Comparison of ENCODE assay signal across 18 cellular contexts in the genomic region with DNA sequence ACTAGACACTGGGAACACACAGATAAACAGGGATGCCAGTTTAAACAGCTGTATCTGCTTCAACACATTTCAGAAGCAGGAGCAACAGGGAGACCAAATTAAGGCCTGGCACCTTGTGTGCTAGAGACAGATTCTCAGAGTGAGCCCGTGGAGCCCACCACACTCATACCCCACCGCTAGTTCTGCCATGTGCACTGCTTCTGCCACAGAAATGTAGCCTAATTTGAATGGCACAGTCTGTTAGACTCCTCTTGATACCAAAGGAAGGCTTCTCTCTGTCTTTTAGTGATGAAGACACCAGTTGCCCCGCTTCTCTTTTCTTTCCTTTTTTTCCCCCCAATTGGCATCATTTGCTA. TPM values are rescaled to one million over a fixed set of nuclear protein-coding genes. Genes with fewer than 3 reads are reported as not detected.
A peak's percentile ranks its signal among the peaks of the same experiment; 100 is the strongest.
DNase-seq lines count a peak whose midpoint lies in the region; ATAC-seq and TF ChIP-seq lines count a peak whose summit lies in the region.
"Had no signal": no experiment of that assay in that cellular context is flagged by ENCODE, and none has a peak within 500 bp of the region (broad histone marks: within the 10 kb centered on the region; RNA-seq: fewer than 3 reads in every experiment).

No MANE protein-coding gene starts in this region.

- H3K4me2 ChIP-seq in GM23338 (no peak overlapping the region), OCI-LY7 (ENCODE audit: low read length) (no peak overlapping the region)

- H3K79me2 ChIP-seq in GM23338 (replicated peaks; ENCODE audit: insufficient read depth) (no peaks in the 10 kb centered on the region), OCI-LY7 (ENCODE audit: insufficient read depth, low read depth, low read length) (no peaks in the 10 kb centered on the region)

- no peaks in the 10 kb centered on the region for H3K9me3 Mint-ChIP-seq in CD4-positive, alpha-beta memory T cell
- no peaks in the 10 kb centered on the region for H3K9me3 Mint-ChIP-seq in GM23338
- no peaks in the 10 kb centered on the region for H3K9me3 Mint-ChIP-seq in WTC11
- H3K9me3 Mint-ChIP-seq in nephron = no peaks in the 10 kb centered on the region
- H3K9me3 Mint-ChIP-seq: central memory CD8-positive, alpha-beta T cell; dendritic cell treated with granulocyte-macrophage colony-stimulating factor and Interleukin-4, amounts not matched to agents 40 ng/mL and 50 ng/mL, for 4 days; T-helper 2 cell treated with Interferon-gamma antibody and Interleukin-4, amounts not matched to agents 5 μg/mL and 100 μg/mL, for 36 hours had no signal

- no peaks in the 10 kb centered on the region for H4K20me1 ChIP-seq in GM23338 (replicated peaks; ENCODE audit: insufficient read depth)
- H4K20me1 ChIP-seq in OCI-LY7 (ENCODE audit: insufficient read depth, low read length) = no peaks in the 10 kb centered on the region

- peaks cover 6 to 9% of the 10 kb centered on the region in 2 donors for H3K27me3 Mint-ChIP-seq in CD4-positive, alpha-beta memory T cell
- peaks cover 2% of the 10 kb centered on the region for H3K27me3 Mint-ChIP-seq in GM23338 (ENCODE audit: insufficient read depth, low read depth, poor library complexity)
- H3K27me3 Mint-ChIP-seq in WTC11 (ENCODE audit: low read depth) = no peaks in the 10 kb centered on the region; the same call in 1 of the 2 replicates
- H3K27me3 Mint-ChIP-seq in nephron (ENCODE audit: low read depth) = no peaks in the 10 kb centered on the region

- no peaks in the 10 kb centered on the region for H3K36me3 ChIP-seq in CD4-positive, alpha-beta memory T cell (ENCODE audit: insufficient read depth, low read length)
- no peaks in the 10 kb centered on the region for H3K36me3 ChIP-seq in GM23338 (ENCODE audit: insufficient read depth)
- no peaks in the 10 kb centered on the region for H3K36me3 ChIP-seq in OCI-LY7 (ENCODE audit: insufficient read depth, low read length)
- H3K36me3 ChIP-seq: ascending aorta, esophagus muscularis mucosa, heart right ventricle, neutrophil, right lobe of liver, uterus had no signal

- CTCF ChIA-PET in CD4-positive, alpha-beta memory T cell (lab: Charles Lee; ENCODE audit: partially characterized antibody) = interaction anchor here (0.8 to 1.5 kb wide), 5 partner anchors 11 to 184 kb away, joined by 3 to 6 read pairs (median 3); no protein-coding TSS in a partner anchor
- CTCF ChIA-PET in WTC11 (lab: Charles Lee) (no interaction called here), OCI-LY7 (lab: Charles Lee; ENCODE audit: unreplicated experiment) (no interaction called here)

- intact Hi-C loops in CD4-positive, alpha-beta memory T cell (cut with micrococcal nuclease) = loop anchor here (1.0 kb wide), 5 partner anchors 29 to 204 kb away; partner anchors contain the start of gene ACP6
- intact Hi-C loops in OCI-LY7 (cut with micrococcal nuclease; ENCODE audit: unreplicated experiment) = no loop called here

- no peaks in the 10 kb centered on the region for H3K36me3 Mint-ChIP-seq in CD4-positive, alpha-beta memory T cell
- no peaks in the 10 kb centered on the region for H3K36me3 Mint-ChIP-seq in GM23338 (ENCODE audit: low read depth)
- no peaks in the 10 kb centered on the region for H3K36me3 Mint-ChIP-seq in WTC11
- no peaks in the 10 kb centered on the region for H3K36me3 Mint-ChIP-seq in nephron (ENCODE audit: low read depth)
- H3K36me3 Mint-ChIP-seq: activated naive CD8-positive, alpha-beta T cell; CD14-positive monocyte had no signal

- H3K27ac ChIP-seq in CD4-positive, alpha-beta memory T cell (ENCODE audit: low read depth, low read length) = no peak overlapping the region
- no peak overlapping the region for H3K27ac ChIP-seq in GM23338 (ENCODE audit: low read depth)
- H3K27ac ChIP-seq in OCI-LY7 (ENCODE audit: low read depth, low read length, poor library complexity, severe bottlenecking) = no peak overlapping the region
- H3K27ac ChIP-seq: ascending aorta, neutrophil had no signal

- BruUV-seq in OCI-LY7 (replicated peaks; lab: Mats Ljungman, UMichigan) = no TSS peak

- peak; percentile 42 for ATAC-seq in GM23338
- peak; percentile 25; the same call in 1 of the 2 replicates for ATAC-seq in WTC11
- ATAC-seq in GM21360 (IDR thresholded peaks at IDR 0.05; ENCODE audit: unreplicated experiment) = no peak

- POLR2A ChIA-PET in CD4-positive, alpha-beta memory T cell (lab: Charles Lee; ENCODE audit: partially characterized antibody) = no interaction called here
- POLR2A ChIA-PET in WTC11 (lab: Charles Lee) = no interaction called here
- POLR2A ChIA-PET in OCI-LY7 (lab: Charles Lee) = no interaction called here

- peaks cover 12 to 21% (median 17%) of the 10 kb centered on the region in 4 donors for H3K4me1 Mint-ChIP-seq in CD4-positive, alpha-beta memory T cell
- H3K4me1 Mint-ChIP-seq in GM23338 = peaks cover 7% of the 10 kb centered on the region; the same call in 2 of the 3 replicates
- peaks cover 7% of the 10 kb centered on the region for H3K4me1 Mint-ChIP-seq in WTC11
- H3K4me1 Mint-ChIP-seq in nephron = peaks cover 13% of the 10 kb centered on the region

- H3K27ac Mint-ChIP-seq in CD4-positive, alpha-beta memory T cell = peak overlapping the region in 6 of 7 donors; percentile 37 to 91 (median 80)
- no peak overlapping the region for H3K27ac Mint-ChIP-seq in GM23338
- H3K27ac Mint-ChIP-seq in WTC11 = no peak overlapping the region
- peak overlapping the region; percentile 75 to 94 (median 93) for H3K27ac Mint-ChIP-seq in nephron
- H3K27ac Mint-ChIP-seq: CD14-positive monocyte; dendritic cell treated with granulocyte-macrophage colony-stimulating factor and Interleukin-4, amounts not matched to agents 40 ng/mL and 50 ng/mL, for 4 days; T-helper 2 cell treated with Interferon-gamma antibody and Interleukin-4, amounts not matched to agents 5 μg/mL and 100 μg/mL, for 36 hours had no signal

- no peaks in the 10 kb centered on the region for H3F3A ChIP-seq in GM23338 (replicated peaks; ENCODE audit: low read depth)

- peaks cover 9% of the 10 kb centered on the region for H3K4me1 ChIP-seq in CD4-positive, alpha-beta memory T cell (ENCODE audit: insufficient read depth, low read length)
- peaks cover 7% of the 10 kb centered on the region for H3K4me1 ChIP-seq in GM23338 (ENCODE audit: insufficient read depth)
- no peaks in the 10 kb centered on the region for H3K4me1 ChIP-seq in OCI-LY7 (ENCODE audit: insufficient read depth, low read length, poor library complexity, severe bottlenecking)
- H3K4me1 ChIP-seq: ascending aorta, uterus had no signal

- H3K4me3 ChIP-seq in CD4-positive, alpha-beta memory T cell (ENCODE audit: low read length in 2 of 2) = no peak overlapping the region
- H3K4me3 ChIP-seq in GM23338 (no peak overlapping the region), OCI-LY7 (ENCODE audit: low read depth, low read length, poor library complexity, severe bottlenecking) (no peak overlapping the region)
- H3K4me3 ChIP-seq: ascending aorta, heart right ventricle, right lobe of liver, uterus had no signal

- H3K9me2 ChIP-seq in GM23338 (ENCODE audit: insufficient read depth) (no peaks in the 10 kb centered on the region), OCI-LY7 (ENCODE audit: insufficient read depth, low read length) (no peaks in the 10 kb centered on the region)

- H3K9me3 ChIP-seq in CD4-positive, alpha-beta memory T cell (ENCODE audit: control insufficient read depth in 1 of 2, low read length in 2 of 2) = no peaks in the 10 kb centered on the region
- H3K9me3 ChIP-seq in OCI-LY7 (ENCODE audit: low read length) = no peaks in the 10 kb centered on the region
- H3K9me3 ChIP-seq: ascending aorta, esophagus muscularis mucosa, heart right ventricle, neutrophil, right lobe of liver, uterus had no signal

- H3K4me3 Mint-ChIP-seq in CD4-positive, alpha-beta memory T cell = no peak overlapping the region
- H3K4me3 Mint-ChIP-seq in GM23338 (no peak overlapping the region), WTC11 (no peak overlapping the region), nephron (peak overlapping the region in 2 of 3 experiments; percentile 1)
- H3K4me3 Mint-ChIP-seq: central memory CD8-positive, alpha-beta T cell; dendritic cell treated with granulocyte-macrophage colony-stimulating factor and Interleukin-4, amounts not matched to agents 40 ng/mL and 50 ng/mL, for 4 days had no signal

- no peak for DNase-seq in CD4-positive, alpha-beta memory T cell
- DNase-seq in GM23338 (ENCODE audit: low spot score) = no peak
- no peak for DNase-seq in WTC11 (ENCODE audit: low spot score)
- DNase-seq in OCI-LY7 (ENCODE audit: low spot score) = no peak
- DNase-seq in GM10266 (ENCODE audit: extremely low spot score) = no peak

- H3K27me3 ChIP-seq in CD4-positive, alpha-beta memory T cell (ENCODE audit: insufficient read depth, low read length) = no peaks in the 10 kb centered on the region
- no peaks in the 10 kb centered on the region for H3K27me3 ChIP-seq in GM23338 (ENCODE audit: insufficient read depth)
- H3K27me3 ChIP-seq: ascending aorta, right lobe of liver, uterus had no signal

- TF ChIP-seq CTCF in GM23338 (conservative IDR thresholded peaks at IDR 0.05; ENCODE audit: low read depth in 2 of 2) = no peak
- no peak for TF ChIP-seq CTCF in WTC11 (IDR thresholded peaks at IDR 0.05)
- TF ChIP-seq CTCF in nephron (IDR thresholded peaks at IDR 0.05; ENCODE audit: unreplicated experiment in 3 of 3) = no peak
- no peak for TF ChIP-seq CTCF in OCI-LY7 (conservative IDR thresholded peaks at IDR 0.05; ENCODE audit: low read length)
- TF ChIP-seq CTCF in GM10266 (IDR thresholded peaks at IDR 0.05; ENCODE audit: control insufficient read depth, insufficient read depth, low read depth, missing control alignments) = no peak

- H2AFZ ChIP-seq in GM23338 (0 out of 2 replicates have a peak overlapping the region, but pooled peaks have one; percentile 24), OCI-LY7 (ENCODE audit: low read length) (no peak overlapping the region)

TF ChIP-seq in GM23338, 12 proteins besides CTCF, POLR2A, EP300 and RAD21:
- TF ChIP-seq EZH2phosphoT487 (IDR thresholded peaks at IDR 0.05; ENCODE audit: unreplicated experiment) (no peak), CREB1 (CRISPR knock-in tag; IDR thresholded peaks at IDR 0.05; ENCODE audit: low read depth) (no peak), ZNF331 (CRISPR knock-in tag; IDR thresholded peaks at IDR 0.05; ENCODE audit: low read depth) (no peak)

TF ChIP-seq in WTC11, 78 proteins besides CTCF, POLR2A, EP300 and RAD21 (continues in another document):
- TF ChIP-seq, protein P1, sequence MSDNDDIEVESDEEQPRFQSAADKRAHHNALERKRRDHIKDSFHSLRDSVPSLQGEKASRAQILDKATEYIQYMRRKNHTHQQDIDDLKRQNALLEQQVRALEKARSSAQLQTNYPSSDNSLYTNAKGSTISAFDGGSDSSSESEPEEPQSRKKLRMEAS (CRISPR knock-in tag; IDR thresholded peaks at IDR 0.05) = no peak

RNA-seq across cellular contexts. Expression of gene ACP6, which starts 29.3 kb away (rescaled TPM):
- total RNA-seq in CD4-positive, alpha-beta memory T cell = 10 to 100 TPM; 22.0 to 22.7 TPM
- 10 to 100 TPM; 15.4 to 18.3 TPM for polyA plus RNA-seq in CD4-positive, alpha-beta memory T cell
- total RNA-seq in GM23338 (2014; rRNA removed; shearing (Covaris generic)) = 16.2 and 20.6 TPM in 2 replicates
- polyA plus RNA-seq in GM23338 (2016; fragmentation: Nextera tagmentation; extraction: Ambion mirVana) = 22.8 and 26.5 TPM in 2 replicates
- total RNA-seq in WTC11 (2021) (31.5 to 35.6 TPM (median 33.3 TPM) in 3 replicates), OCI-LY7 (2022) (37.8 and 38.6 TPM in 2 replicates)
- total RNA-seq in OCI-LY7 (2014; rRNA removed; shearing (Covaris generic)) = 17.5 and 20.0 TPM in 2 replicates

Comparison
In these comparisons a context has a peak if more than half of its experiments do, and no peak if none do; other contexts are left out.
1. H3K27ac Mint-ChIP-seq: peak in CD4-positive, alpha-beta memory T cell (6 of 7) and nephron (3 of 3); none in GM23338 (single experiment) and WTC11 (single experiment).
2. H3K4me3 Mint-ChIP-seq: peak in nephron (2 of 3); none in CD4-positive, alpha-beta memory T cell (0 of 8), GM23338 (single experiment) and WTC11 (single experiment).